ENCODE assay signal across 8 cellular contexts in the genomic region with DNA sequence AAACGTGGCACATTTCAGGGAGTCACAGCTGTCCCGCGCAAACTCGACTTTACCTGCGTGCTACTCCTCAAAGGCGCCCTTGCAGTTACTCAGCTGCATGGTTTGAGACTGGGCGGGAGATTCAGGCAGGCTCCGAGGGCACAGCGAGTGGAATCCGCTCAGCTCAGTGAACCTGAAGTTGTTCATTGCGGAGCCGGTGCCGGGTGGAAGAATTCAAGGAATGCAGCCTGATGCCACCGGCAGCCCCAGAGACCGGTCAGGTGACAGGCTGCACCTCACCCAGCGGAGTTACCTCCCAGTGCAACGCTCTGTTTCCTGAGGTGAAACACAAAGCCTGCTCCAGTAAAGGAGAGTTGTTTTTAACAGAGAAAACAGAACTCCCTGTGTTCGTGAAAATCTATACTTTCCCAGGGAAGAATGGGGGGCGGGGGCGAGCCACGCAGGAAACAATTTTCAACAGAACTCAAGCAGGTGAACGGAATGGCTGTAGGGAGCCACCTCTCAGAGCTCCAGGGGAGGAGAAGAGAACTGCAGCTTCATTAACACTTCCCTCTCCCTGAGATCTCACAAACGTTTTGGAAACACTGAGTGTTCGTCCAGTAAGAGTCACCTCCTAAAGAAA. TPM values are rescaled to one million over a fixed set of nuclear protein-coding genes. Genes with fewer than 3 reads are reported as not detected.
DNase-seq lines count a peak whose midpoint lies in the region; ATAC-seq and TF ChIP-seq lines count a peak whose summit lies in the region.

No MANE protein-coding gene starts in this region.

- intact Hi-C loops in heart right ventricle (cut with DNase I): loop anchor here in 3 of 10 donors (5.0 to 10.0 kb wide), 2 partner anchors 292 to 435 kb away; no protein-coding TSS in a partner anchor

- 48 to 55% methylated on average over 24 of the region's 24 CpGs for WGBS in GM23248 (ENCODE audit: low coverage in 1 of 2, low lambda C conversion rate in 2 of 2, missing lambda C conversion rate in 2 of 2), 2 experiments
- WGBS in heart right ventricle, 2 donors: 5% methylated on average over 24 of the region's 24 CpGs

- DNase-seq in GM23248 (peak; percentile 45), SW480 (ENCODE audit: low spot score) (peak; percentile 95), heart right ventricle (peak in 1 of 2 donors; percentile 8), OCI-M2 (lab: John Stamatoyannopoulos, UW; ENCODE audit: unreplicated experiment) (no peak), T-helper 9 cell (no peak), putamen (ENCODE audit: low spot score) (no peak)

- peak overlapping the region; percentile 50 for H3K4me2 ChIP-seq in GM23248 (ENCODE audit: unreplicated experiment)

- H3K79me2 ChIP-seq in GM23248 (ENCODE audit: insufficient read depth): 0 out of 2 replicates have a peak, but pooled peaks cover 9% of the 10 kb centered on the region

- H3K27ac ChIP-seq in GM23248 (no peak overlapping the region), heart right ventricle (no peak overlapping the region), rectal smooth muscle tissue (ENCODE audit: low read depth, low read length) (no peak overlapping the region)

- H3K27me3 ChIP-seq in GM23248 (replicated peaks; ENCODE audit: insufficient read depth) (no peaks in the 10 kb centered on the region), heart right ventricle (peaks cover 0 to 53% (median 26%) of the 10 kb centered on the region in 7 donors), rectal smooth muscle tissue (ENCODE audit: control insufficient read depth, insufficient read depth, low read length) (no peaks in the 10 kb centered on the region)

- H3F3A ChIP-seq in GM23248 (ENCODE audit: insufficient read depth): peaks cover 16% of the 10 kb centered on the region

- TF ChIP-seq CTCF in heart right ventricle (IDR thresholded peaks at IDR 0.05): no peak

- H3K9me2 ChIP-seq in GM23248 (ENCODE audit: insufficient read depth): no peaks in the 10 kb centered on the region

- H3K4me3 ChIP-seq in GM23248 (peak overlapping the region; percentile 38), heart right ventricle (peak overlapping the region in 8 of 10 donors; percentile 16 to 45 (median 35)), rectal smooth muscle tissue (ENCODE audit: low read length) (peak overlapping the region; percentile 8)

- in situ Hi-C loops in GM23248 (cut with MboI): loop anchor here (10.0 kb wide), 1 partner anchor 295 kb away; no protein-coding TSS in a partner anchor

- H3K9ac ChIP-seq in GM23248 (no peak overlapping the region), rectal smooth muscle tissue (ENCODE audit: low read length) (no peak overlapping the region)

- no peaks in the 10 kb centered on the region for H4K20me1 ChIP-seq in GM23248 (ENCODE audit: insufficient read depth)

- peak in 4 of 8 donors; percentile 16 to 56 (median 32) for ATAC-seq in heart right ventricle
- no peak for ATAC-seq in HG02870 (IDR thresholded peaks at IDR 0.05; ENCODE audit: unreplicated experiment)

- H3K4me1 ChIP-seq in GM23248 (ENCODE audit: insufficient read depth) (peaks cover 15% of the 10 kb centered on the region), heart right ventricle (peaks cover 0 to 13% (median 9%) of the 10 kb centered on the region in 9 donors), rectal smooth muscle tissue (ENCODE audit: control insufficient read depth, insufficient read depth, low read length) (no peaks in the 10 kb centered on the region)

- H3K9me3 ChIP-seq in GM23248 (ENCODE audit: low read depth) (no peaks in the 10 kb centered on the region), heart right ventricle (no peaks in the 10 kb centered on the region)

- no peaks in the 10 kb centered on the region for H3K36me3 ChIP-seq in GM23248 (ENCODE audit: low read depth)
- H3K36me3 ChIP-seq in heart right ventricle: no peaks in the 10 kb centered on the region
- H3K36me3 ChIP-seq in rectal smooth muscle tissue (ENCODE audit: control insufficient read depth, insufficient read depth, low read length): no peaks in the 10 kb centered on the region

- peak overlapping the region; percentile 44 for H2AFZ ChIP-seq in GM23248

RNA-seq across cellular contexts. Expression of gene VEPH1, which starts 3.8 kb away (rescaled TPM):
- total RNA-seq in GM23248 (2014; rRNA removed; shearing (Covaris generic)): 34.0 and 44.0 TPM in 2 replicates
- polyA plus RNA-seq in GM23248 (2016; fragmentation: Nextera tagmentation; extraction: Ambion mirVana): 35.3 and 36.8 TPM in 2 replicates
- under 1 TPM in 6 of 10 donors, not detected in 4; 0.07 to 0.85 (median 0.62) TPM for total RNA-seq in heart right ventricle
- polyA plus RNA-seq in heart right ventricle: under 1 TPM in 1 of 2 donors, not detected in 1; 0.13 TPM

Comparison
In these comparisons a context has a peak if more than half of its experiments do, and no peak if none do; other contexts are left out.
1. DNase-seq: peak in GM23248 (single experiment) and SW480 (single experiment); none in OCI-M2 (single experiment), T-helper 9 cell (single experiment) and putamen (single experiment).
2. RNA of gene VEPH1, which starts 3.8 kb away (total RNA-seq): 34.0 to 44.0 TPM in GM23248; 0.07 to 0.85 TPM in heart right ventricle; every median in the first group is over 10 times any median in the second.
3. Peak in every context shown above with its lines, with median percentiles within 50 percentile points of each other: H3K4me3 ChIP-seq.